Comparison of ENCODE assay signal across 1 cellular context in genomic region chr3:128442949-128443348, GRCh38.
A peak's percentile ranks its signal among the peaks of the same experiment; 100 is the strongest.
TF ChIP-seq lines count a peak whose summit lies in the region.

No MANE protein-coding gene starts in this region.

TF ChIP-seq in K562, 482 proteins besides CTCF, POLR2A, EP300 and RAD21:
- TF ChIP-seq ZNF316 (IDR thresholded peaks at IDR 0.05) (peak; percentile 36; the same call in 1 of the 2 replicates), HDAC1 (IDR thresholded peaks at IDR 0.05) (no peak), ZNF212 (CRISPR knock-in tag; IDR thresholded peaks at IDR 0.05) (no peak)
